In genomic region chr18:43571078-43571689, GRCh38 we compare ENCODE assay signal across 9 cellular contexts.
DNase-seq lines count a peak whose midpoint lies in the region; ATAC-seq and TF ChIP-seq lines count a peak whose summit lies in the region.
"Had no signal": no experiment of that assay in that cellular context is flagged by ENCODE, and none has a peak within 500 bp of the region (broad histone marks: within the 10 kb centered on the region; RNA-seq: fewer than 3 reads in every experiment).

No MANE protein-coding gene starts in this region.

- intact Hi-C loops in activated CD4-positive, alpha-beta T cell treated with anti-CD3 and anti-CD28 coated beads for 36 hours (cut with DNase I, micrococcal nuclease), result loop anchor here (1.0 kb wide), 1 partner anchor 16 kb away; no protein-coding TSS in a partner anchor

- H3K36me3 ChIP-seq in adipocyte (ENCODE audit: control insufficient read depth, insufficient read depth, low read length, severe bottlenecking), result no peaks in the 10 kb centered on the region

- no peaks in the 10 kb centered on the region for H3K27me3 ChIP-seq in adipocyte (replicated peaks; ENCODE audit: control insufficient read depth, insufficient read depth, low read length)

- no peak overlapping the region for H3K9ac ChIP-seq in adipocyte (ENCODE audit: low read length)

- H3K27me3 Mint-ChIP-seq in activated CD4-positive, alpha-beta T cell treated with anti-CD3 and anti-CD28 coated beads for 36 hours, result no peaks in the 10 kb centered on the region
- no peaks in the 10 kb centered on the region; the same call in 1 of the 2 replicates for H3K27me3 Mint-ChIP-seq in HFFc6 (ENCODE audit: insufficient read depth)

- peaks cover 7% of the 10 kb centered on the region for H3K4me1 ChIP-seq in adipocyte (ENCODE audit: control insufficient read depth, insufficient read depth, low read length)

- POLR2A ChIA-PET in activated CD4-positive, alpha-beta T cell treated with anti-CD3 and anti-CD28 coated beads for 36 hours (lab: Charles Lee), result no interaction called here

- H3K9me3 Mint-ChIP-seq in activated CD4-positive, alpha-beta T cell treated with anti-CD3 and anti-CD28 coated beads for 36 hours (ENCODE audit: low read depth), result no peaks in the 10 kb centered on the region
- H3K9me3 Mint-ChIP-seq in HFFc6, result no peaks in the 10 kb centered on the region

- no peak overlapping the region for H3K4me3 ChIP-seq in adipocyte (ENCODE audit: low read length)

- CTCF ChIA-PET in activated CD4-positive, alpha-beta T cell treated with anti-CD3 and anti-CD28 coated beads for 36 hours (lab: Charles Lee), result interaction anchor here (0.6 to 3.2 kb wide), 14 partner anchors 11 to 1814 kb away, joined by 3 to 45 read pairs (median 4); no protein-coding TSS in a partner anchor

- ATAC-seq in activated CD4-positive, alpha-beta T cell treated with anti-CD3 and anti-CD28 coated beads for 36 hours, result no peak
- no peak for ATAC-seq in GM19452 (IDR thresholded peaks at IDR 0.05; ENCODE audit: unreplicated experiment)
- ATAC-seq: activated naive CD4-positive, alpha-beta T cell treated with anti-CD3 and anti-CD28 coated beads, Interleukin-2, amount 50 U/mL, for 72 hours had no signal

- no peak overlapping the region for H3K27ac Mint-ChIP-seq in activated CD4-positive, alpha-beta T cell treated with anti-CD3 and anti-CD28 coated beads for 36 hours
- no peak overlapping the region for H3K27ac Mint-ChIP-seq in HFFc6
- H3K27ac Mint-ChIP-seq: activated naive CD4-positive, alpha-beta T cell treated with anti-CD3 and anti-CD28 coated beads, Interleukin-2, amount 50 U/mL, for 72 hours had no signal

- DNase-seq in activated CD4-positive, alpha-beta T cell treated with anti-CD3 and anti-CD28 coated beads for 36 hours, result peak; percentile 29
- DNase-seq in activated CD4-positive, alpha-beta T cell treated with anti-CD3 and anti-CD28 coated beads, Interleukin-2, amount 50 U/mL, for 4 hours, result no peak
- DNase-seq in HFFc6 (peak; percentile 57), NCI-H2029 (lab: John Stamatoyannopoulos, UW) (peak; percentile 13), adipocyte (ENCODE audit: low read depth) (peak; percentile 84), hippocampal formation (lab: John Stamatoyannopoulos, UW) (peak; percentile 8 to 64), superior temporal gyrus (ENCODE audit: extremely low spot score) (peak; percentile 95)

- no peaks in the 10 kb centered on the region for H3K9me3 ChIP-seq in adipocyte (ENCODE audit: control insufficient read depth, low read length)

- H3K4me1 Mint-ChIP-seq in activated CD4-positive, alpha-beta T cell treated with anti-CD3 and anti-CD28 coated beads for 36 hours, result no peaks in the 10 kb centered on the region
- no peaks in the 10 kb centered on the region for H3K4me1 Mint-ChIP-seq in HFFc6 (ENCODE audit: low read depth)

- no peak overlapping the region for H3K4me3 Mint-ChIP-seq in activated CD4-positive, alpha-beta T cell treated with anti-CD3 and anti-CD28 coated beads for 36 hours
- H3K4me3 Mint-ChIP-seq in HFFc6, result no peak overlapping the region

- H3K36me3 Mint-ChIP-seq in activated CD4-positive, alpha-beta T cell treated with anti-CD3 and anti-CD28 coated beads for 36 hours (ENCODE audit: low read depth), result no peaks in the 10 kb centered on the region
- no peaks in the 10 kb centered on the region for H3K36me3 Mint-ChIP-seq in HFFc6 (ENCODE audit: low read depth)
- H3K36me3 Mint-ChIP-seq: activated naive CD4-positive, alpha-beta T cell treated with anti-CD3 and anti-CD28 coated beads, Interleukin-2, amount 50 U/mL, for 72 hours had no signal

- peak; percentile 92 for TF ChIP-seq CTCF in HFFc6 (IDR thresholded peaks at IDR 0.05)

Comparison
In these comparisons a context has a peak if more than half of its experiments do, and no peak if none do; other contexts are left out.
1. DNase-seq: peak in activated CD4-positive, alpha-beta T cell treated with anti-CD3 and anti-CD28 coated beads for 36 hours (single experiment), HFFc6 (single experiment), NCI-H2029 (single experiment), adipocyte (single experiment), hippocampal formation (2 of 2) and superior temporal gyrus (single experiment); none in activated CD4-positive, alpha-beta T cell treated with anti-CD3 and anti-CD28 coated beads, Interleukin-2, amount 50 U/mL, for 4 hours (0 of 2).